Comparison of ENCODE assay signal across 18 cellular contexts in the genomic region with DNA sequence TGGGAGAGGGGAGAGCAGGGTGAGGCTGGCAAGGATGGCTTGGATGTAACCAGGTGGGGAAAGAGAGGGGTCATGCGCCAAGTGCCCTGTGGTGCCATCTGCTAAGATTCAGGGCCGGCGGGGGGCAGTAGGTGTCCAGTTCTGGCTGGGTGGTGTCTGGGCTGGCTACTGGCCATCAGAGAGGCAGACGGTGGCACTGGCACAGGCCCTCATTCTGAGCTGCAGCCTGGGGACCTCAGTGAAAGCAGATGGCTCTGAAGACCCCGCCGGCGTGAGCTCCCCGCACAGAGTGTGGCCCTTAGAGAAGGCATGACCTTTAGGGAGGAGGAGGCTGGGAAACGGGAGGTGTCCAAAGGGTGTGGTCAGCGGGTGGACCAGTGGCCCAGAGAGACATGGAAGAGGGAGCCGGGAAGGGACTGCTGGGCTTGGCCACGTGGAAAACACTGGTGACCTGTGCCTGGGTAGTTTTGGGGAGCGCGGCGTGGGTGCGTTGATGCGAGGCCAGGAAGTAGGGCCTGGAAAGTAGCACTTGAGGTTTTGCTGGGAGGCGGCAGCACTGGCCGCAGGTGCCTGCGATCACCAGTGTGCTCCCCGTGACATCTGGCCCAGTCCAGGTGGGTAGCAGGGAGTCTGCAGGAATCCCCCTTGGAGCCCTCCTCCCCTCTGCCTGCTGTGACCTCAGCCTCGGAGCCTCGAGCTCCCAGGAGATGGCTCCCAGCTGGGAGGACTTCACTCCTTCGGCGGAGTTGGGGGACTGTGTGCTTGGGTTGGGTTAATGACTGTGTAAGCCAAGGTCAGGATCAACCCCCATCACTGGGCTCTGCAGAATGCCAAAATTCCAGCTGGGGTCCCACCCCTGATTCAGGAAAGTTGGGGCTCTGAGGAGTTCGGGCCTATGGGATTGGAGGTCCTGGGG. TPM values are rescaled to one million over a fixed set of nuclear protein-coding genes. Genes with fewer than 3 reads are reported as not detected.
DNase-seq lines count a peak whose midpoint lies in the region; ATAC-seq, FAIRE-seq and TF ChIP-seq lines count a peak whose summit lies in the region.
"Had no signal": no experiment of that assay in that cellular context is flagged by ENCODE, and none has a peak within 500 bp of the region (broad histone marks: within the 10 kb centered on the region; RNA-seq: fewer than 3 reads in every experiment).

No MANE protein-coding gene starts in this region.

- H2AFZ ChIP-seq in endothelial cell of umbilical vein (ENCODE audit: low read depth, low read length): no peak overlapping the region

- no peaks in the 10 kb centered on the region for H3K9me1 ChIP-seq in endothelial cell of umbilical vein (replicated peaks; ENCODE audit: control insufficient read depth, extremely low read depth, insufficient read depth, low read length)

- TF ChIP-seq EP300 in transverse colon (IDR thresholded peaks at IDR 0.05; ENCODE audit: low read depth): no peak

- peak; percentile 16 for DNase-seq in NCI-H1092 treated with DMSO at 0.1 percent for 48 hours (lab: John Stamatoyannopoulos, UW)
- no peak for DNase-seq in NCI-H1092 (lab: John Stamatoyannopoulos, UW)
- DNase-seq in endothelial cell of umbilical vein (ENCODE audit: low read depth, low spot score): no peak
- no peak for DNase-seq in lung (ENCODE audit: low spot score)
- no peak for DNase-seq in transverse colon
- DNase-seq in AML-193 (lab: John Stamatoyannopoulos, UW): no peak
- DNase-seq: activated CD4-positive, alpha-beta T cell treated with anti-CD3 and anti-CD28 coated beads for 4 hours; activated T-cell treated with anti-CD3 and anti-CD28 coated beads, Interleukin-2, amount 50 U/mL, for 4 hours; CD8-positive, alpha-beta T cell; cortex of kidney; foreskin fibroblast; GDM1; GOT3 had no signal

- no peak for TF ChIP-seq CTCF in endothelial cell of umbilical vein (IDR thresholded peaks at IDR 0.05; ENCODE audit: extremely low read depth in 1 of 2, insufficient read depth in 1 of 2, low read depth in 1 of 2, low read length in 2 of 2)
- TF ChIP-seq CTCF in lung (IDR thresholded peaks at IDR 0.05; ENCODE audit: control extremely low read depth, extremely low read depth): no peak
- TF ChIP-seq CTCF in transverse colon (IDR thresholded peaks at IDR 0.05): no peak

- no peak overlapping the region for H3K4me2 ChIP-seq in endothelial cell of umbilical vein (ENCODE audit: insufficient read depth, low read length)

- H3K4me1 ChIP-seq in endothelial cell of umbilical vein (ENCODE audit: control insufficient read depth, extremely low read depth, insufficient read depth, low read length) (peaks cover 47% of the 10 kb centered on the region), lung (ENCODE audit: control insufficient read depth in 2 of 2, insufficient read depth in 2 of 2, low read length in 2 of 2) (peaks cover 0 to 30% of the 10 kb centered on the region in 2 donors), transverse colon (peaks cover 0 to 29% (median 11%) of the 10 kb centered on the region in 4 donors)

- no peak for TF ChIP-seq POLR2A in endothelial cell of umbilical vein (IDR thresholded peaks at IDR 0.05; ENCODE audit: low read depth, low read length)
- no peak for TF ChIP-seq POLR2A in transverse colon (IDR thresholded peaks at IDR 0.05)

- H3K27me3 ChIP-seq in endothelial cell of umbilical vein (ENCODE audit: control insufficient read depth in 2 of 2, insufficient read depth in 2 of 2, low read length in 2 of 2) (no peaks in the 10 kb centered on the region), lung (ENCODE audit: control insufficient read depth, insufficient read depth) (no peaks in the 10 kb centered on the region), transverse colon (no peaks in the 10 kb centered on the region)

- intact Hi-C loops in endothelial cell of umbilical vein (cut with micrococcal nuclease): loop anchor here (2.0 to 5.0 kb wide), 4 partner anchors 15 to 273 kb away; partner anchors contain the start of gene ABLIM2
- intact Hi-C loops in transverse colon (cut with DNase I; ENCODE audit: low total_unique reads): no loop called here

- POLR2A ChIA-PET in endothelial cell of umbilical vein (lab: Charles Lee): no interaction called here

- H3K27ac ChIP-seq in endothelial cell of umbilical vein (ENCODE audit: insufficient read depth, low read depth, low read length): peak overlapping the region; percentile 95
- H3K27ac ChIP-seq in lung (ENCODE audit: low read depth in 1 of 2, low read length in 1 of 2): peak overlapping the region; percentile 46 to 55
- peak overlapping the region; percentile 60 to 71 (median 64) for H3K27ac ChIP-seq in transverse colon

- WGBS in lung, 2 donors: 90 to 95% methylated on average over 26 of the region's 26 CpGs
- WGBS in transverse colon (ENCODE audit: low coverage in 1 of 2), 2 donors: 83 to 90% methylated on average over 2 to 26 of the region's 26 CpGs

- dilution Hi-C loops in endothelial cell of umbilical vein (cut with MboI; ENCODE audit: extremely low pct_ligation_motif_present, low sequenced_read_pairs): no loop called here

- H3K9me3 ChIP-seq in endothelial cell of umbilical vein (replicated peaks; ENCODE audit: control insufficient read depth, insufficient read depth, low read length) (no peaks in the 10 kb centered on the region), lung (ENCODE audit: control insufficient read depth in 2 of 2, insufficient read depth in 1 of 2, low read length in 1 of 2) (no peaks in the 10 kb centered on the region), transverse colon (no peaks in the 10 kb centered on the region)

- no TSS peak for BruUV-seq in endothelial cell of umbilical vein (replicated peaks; lab: Mats Ljungman, UMichigan)

- CTCF ChIA-PET in endothelial cell of umbilical vein (lab: Charles Lee): interaction anchor here (1.7 to 7.5 kb wide), 3 partner anchors 10 to 13 kb away, joined by 8 to 168 read pairs (median 8); partner anchors contain the start of gene SH3TC1

- no peak for FAIRE-seq in endothelial cell of umbilical vein (lab: Jason Lieb, UNC)
- FAIRE-seq: GM18507, K562, RCC 7860 had no signal

- no peaks in the 10 kb centered on the region for H4K20me1 ChIP-seq in endothelial cell of umbilical vein (replicated peaks; ENCODE audit: control insufficient read depth, extremely low read depth, insufficient read depth, low read length)

- H3K9ac ChIP-seq in endothelial cell of umbilical vein (replicated peaks; ENCODE audit: extremely low read depth, insufficient read depth, low read length): no peak overlapping the region

- H3K36me3 ChIP-seq in endothelial cell of umbilical vein (ENCODE audit: control insufficient read depth in 2 of 2, extremely low read depth in 1 of 2, insufficient read depth in 2 of 2, low read length in 2 of 2) (no peaks in the 10 kb centered on the region), lung (ENCODE audit: control insufficient read depth in 2 of 2, insufficient read depth in 2 of 2, low read length in 2 of 2) (no peaks in the 10 kb centered on the region), transverse colon (no peaks in the 10 kb centered on the region)

- no peaks in the 10 kb centered on the region for H3K79me2 ChIP-seq in endothelial cell of umbilical vein (ENCODE audit: control insufficient read depth, insufficient read depth, low read length)

- H3K4me3 ChIP-seq in endothelial cell of umbilical vein (replicated peaks in 1 of 3; ENCODE audit: insufficient read depth in 1 of 3, low read depth in 1 of 3, low read length in 3 of 3) (no peak overlapping the region), lung (no peak overlapping the region), transverse colon (no peak overlapping the region)
- H3K4me3 ChIP-seq: K562 had no signal

- ATAC-seq in lung (ENCODE audit: insufficient read depth, low FRiP score) (no peak), esophagus mucosa (no peak), GM21576 (IDR thresholded peaks at IDR 0.05; ENCODE audit: unreplicated experiment) (no peak)
- ATAC-seq: activated T-cell treated with anti-CD3 and anti-CD28 coated beads, Interleukin-2, amount 50 U/mL, for 4 hours; CD8-positive, alpha-beta T cell; K562 had no signal

- in situ Hi-C loops in transverse colon (cut with MboI; ENCODE audit: low pct_ligation_motif_present in 1 of 4, low pct_unique_long_range_greater_than_20kb in 1 of 4, low sequenced_read_pairs in 3 of 4): no loop called here

TF ChIP-seq in endothelial cell of umbilical vein, 7 proteins besides CTCF, POLR2A, EP300 and RAD21 (continues in another document):
- TF ChIP-seq POLR2AphosphoS5 (IDR thresholded peaks at IDR 0.05; ENCODE audit: insufficient read depth, low read depth, low read length): no peak
- no peak for TF ChIP-seq FOS (IDR thresholded peaks at IDR 0.05; ENCODE audit: borderline replicate concordance, insufficient read depth, low read length)
- TF ChIP-seq GATA2 (IDR thresholded peaks at IDR 0.05; ENCODE audit: insufficient read depth, insufficient read length, low read depth, low read length): no peak
- TF ChIP-seq JUN (IDR thresholded peaks at IDR 0.05; ENCODE audit: borderline replicate concordance, insufficient read depth, insufficient read length, low read depth): no peak

RNA-seq across cellular contexts. Expression of gene SH3TC1, which starts 9.3 kb away (rescaled TPM):
- 174 and 192 TPM in 2 replicates for total RNA-seq in endothelial cell of umbilical vein
- polyA plus RNA-seq in endothelial cell of umbilical vein: 96.5 and 115 TPM in 2 replicates
- 35.0 and 58.8 TPM in 2 replicates for polyA plus RNA-seq in endothelial cell of umbilical vein (2011; cell fraction: cytosol; rRNA removed)
- polyA plus RNA-seq in endothelial cell of umbilical vein (2011; cell fraction: nucleus; rRNA removed): 289 and 386 TPM in 2 replicates
- 43.1 and 46.6 TPM in 2 replicates for polyA plus RNA-seq in endothelial cell of umbilical vein (2012)
- 115 and 144 TPM in 2 replicates for polyA minus RNA-seq in endothelial cell of umbilical vein
- 9.3 TPM for polyA minus RNA-seq in endothelial cell of umbilical vein (2011; cell fraction: cytosol; rRNA and poly(A)+ RNA removed)
- 189 and 297 TPM in 2 replicates for polyA minus RNA-seq in endothelial cell of umbilical vein (2011; cell fraction: nucleus; rRNA and poly(A)+ RNA removed)
- 10 to 100 TPM; 41.7 to 67.3 TPM for total RNA-seq in lung
- 10 to 100 TPM; 21.4 to 34.5 TPM for polyA plus RNA-seq in lung
- total RNA-seq in transverse colon: 10 to 100 TPM; 15.0 to 78.6 (median 41.4) TPM
- 52.9 TPM for total RNA-seq in esophagus mucosa

RNA-seq across cellular contexts. Expression of gene ABLIM2, which starts 31.2 kb away (rescaled TPM):
- total RNA-seq in endothelial cell of umbilical vein (0.30 and 0.66 TPM in 2 replicates), lung (10 to 100 TPM in 1 of 2 donors, 1 to 10 TPM in 1; 4.0 to 10.9 TPM), transverse colon (10 to 100 TPM in 3 of 4 donors, 1 to 10 TPM in 1; 3.2 to 58.4 (median 14.2) TPM), esophagus mucosa (20.1 TPM)
- polyA plus RNA-seq in endothelial cell of umbilical vein (0.18 and 0.28 TPM in 2 replicates), lung (1 to 10 TPM; 1.7 to 6.5 TPM)
- 0.14 and 0.15 TPM in 2 replicates for polyA plus RNA-seq in endothelial cell of umbilical vein (2011; cell fraction: cytosol; rRNA removed)
- polyA plus RNA-seq in endothelial cell of umbilical vein (2011; cell fraction: nucleus; rRNA removed): 0.17 and 0.32 TPM in 2 replicates
- 0.07 and 0.10 TPM in 2 replicates for polyA plus RNA-seq in endothelial cell of umbilical vein (2012)
- polyA minus RNA-seq in endothelial cell of umbilical vein: 0.53 TPM in 1 of 2 replicates, not detected in the other
- 2.8 TPM for polyA minus RNA-seq in endothelial cell of umbilical vein (2011; cell fraction: cytosol; rRNA and poly(A)+ RNA removed)
- polyA minus RNA-seq in endothelial cell of umbilical vein (2011; cell fraction: nucleus; rRNA and poly(A)+ RNA removed): 0.24 TPM in 1 of 2 replicates, not detected in the other
- total RNA-seq: K562 had no signal
- polyA plus RNA-seq: K562 had no signal
